ENCODE assay signal across 30 cellular contexts in genomic region chr1:235682216-235682615, GRCh38. TPM values are rescaled to one million over a fixed set of nuclear protein-coding genes. Genes with fewer than 3 reads are reported as not detected.
"Had no signal": no experiment of that assay in that cellular context is flagged by ENCODE, and none has a peak within 500 bp of the region (broad histone marks: within the 10 kb centered on the region; RNA-seq: fewer than 3 reads in every experiment).

No MANE protein-coding gene starts in this region.

- DNase-seq: activated CD4-positive, alpha-beta memory T cell treated with anti-CD3 and anti-CD28 coated beads, Interleukin-2, amount 10 ng/mL, durations not matched to agents 7 days and 5 days; activated CD4-positive, alpha-beta T cell treated with anti-CD3 and anti-CD28 coated beads for 1 hour; activated CD4-positive, alpha-beta T cell treated with anti-CD3 and anti-CD28 coated beads for 4 hours; activated CD4-positive, alpha-beta T cell treated with anti-CD3 and anti-CD28 coated beads, Interleukin-2, amount 10 ng/mL, durations not matched to agents 7 days and 5 days; activated CD4-positive, alpha-beta T cell treated with anti-CD3 and anti-CD28 coated beads, Interleukin-2, amount 50 U/mL, for 4 hours; activated CD8-positive, alpha-beta memory T cell treated with anti-CD3 and anti-CD28 coated beads, Interleukin-2, amount 50 U/mL, for 48 hours; activated gamma-delta T cell; activated naive CD4-positive, alpha-beta T cell; activated naive CD4-positive, alpha-beta T cell treated with anti-CD3 and anti-CD28 coated beads, Interleukin-2, amount 10 ng/mL, durations not matched to agents 7 days and 5 days; activated naive CD8-positive, alpha-beta T cell treated with anti-CD3 and anti-CD28 coated beads, Interleukin-2, amount 10 ng/mL, durations not matched to agents 7 days and 5 days; activated T-cell treated with anti-CD3 and anti-CD28 coated beads for 4 hours; activated T-cell treated with anti-CD3 and anti-CD28 coated beads, Interleukin-2, amount 50 U/mL, for 24 hours; activated T-cell treated with anti-CD3 and anti-CD28 coated beads, Interleukin-2, amount 50 U/mL, for 72 hours; amniotic stem cell; anterior cingulate cortex; brain microvascular endothelial cell; dorsolateral prefrontal cortex; effector memory CD4-positive, alpha-beta T cell; erythroblast; foreskin keratinocyte; gastrocnemius medialis; glutamatergic neuron; heart left ventricle; T-helper 2 cell had no signal

- H3K27ac ChIP-seq: brain microvascular endothelial cell, coronary artery, dorsolateral prefrontal cortex, esophagus muscularis mucosa, foreskin keratinocyte, gastrocnemius medialis, heart left ventricle had no signal

- H3K27me3 ChIP-seq: brain microvascular endothelial cell, dorsolateral prefrontal cortex, esophagus muscularis mucosa, foreskin keratinocyte, gastrocnemius medialis, heart left ventricle had no signal

- H3K27me3 Mint-ChIP-seq: activated CD4-positive, alpha-beta memory T cell treated with anti-CD3 and anti-CD28 coated beads, Interleukin-2, amount 10 ng/mL, durations not matched to agents 7 days and 5 days; activated CD4-positive, alpha-beta T cell treated with anti-CD3 and anti-CD28 coated beads, Interleukin-2, amount 10 ng/mL, durations not matched to agents 7 days and 5 days; activated naive CD4-positive, alpha-beta T cell treated with anti-CD3 and anti-CD28 coated beads, Interleukin-2, amount 10 ng/mL, durations not matched to agents 7 days and 5 days; activated naive CD8-positive, alpha-beta T cell treated with anti-CD3 and anti-CD28 coated beads, Interleukin-2, amount 10 ng/mL, durations not matched to agents 7 days and 5 days; activated T-cell treated with anti-CD3 and anti-CD28 coated beads, Interleukin-2, amount 50 U/mL, for 24 hours; central memory CD8-positive, alpha-beta T cell; dendritic cell treated with granulocyte-macrophage colony-stimulating factor and Interleukin-4, amounts not matched to agents 40 ng/mL and 50 ng/mL, for 4 days had no signal

- H3K27ac Mint-ChIP-seq: activated CD4-positive, alpha-beta memory T cell treated with anti-CD3 and anti-CD28 coated beads, Interleukin-2, amount 10 ng/mL, durations not matched to agents 7 days and 5 days; activated CD4-positive, alpha-beta T cell treated with anti-CD3 and anti-CD28 coated beads, Interleukin-2, amount 10 ng/mL, durations not matched to agents 7 days and 5 days; activated naive CD4-positive, alpha-beta T cell treated with anti-CD3 and anti-CD28 coated beads, Interleukin-2, amount 10 ng/mL, durations not matched to agents 7 days and 5 days; activated naive CD8-positive, alpha-beta T cell treated with anti-CD3 and anti-CD28 coated beads, Interleukin-2, amount 10 ng/mL, durations not matched to agents 7 days and 5 days; activated T-cell treated with anti-CD3 and anti-CD28 coated beads, Interleukin-2, amount 50 U/mL, for 24 hours; activated T-cell treated with anti-CD3 and anti-CD28 coated beads, Interleukin-2, amount 50 U/mL, for 72 hours; dendritic cell treated with granulocyte-macrophage colony-stimulating factor and Interleukin-4, amounts not matched to agents 40 ng/mL and 50 ng/mL, for 4 days had no signal

- H3K4me3 ChIP-seq: coronary artery, dorsolateral prefrontal cortex, esophagus muscularis mucosa, gastrocnemius medialis, heart left ventricle had no signal

- H3K4me1 ChIP-seq: esophagus muscularis mucosa, foreskin keratinocyte, gastrocnemius medialis, heart left ventricle had no signal

- H3K9me3 ChIP-seq: esophagus muscularis mucosa, gastrocnemius medialis, heart left ventricle had no signal

- ATAC-seq: activated naive CD4-positive, alpha-beta T cell treated with anti-CD3 and anti-CD28 coated beads, Interleukin-2, amount 50 U/mL, for 72 hours; activated T-cell treated with anti-CD3 and anti-CD28 coated beads, Interleukin-2, amount 50 U/mL, for 72 hours; foreskin keratinocyte; gastrocnemius medialis; heart left ventricle had no signal

- H3K4me1 Mint-ChIP-seq: activated CD4-positive, alpha-beta memory T cell treated with anti-CD3 and anti-CD28 coated beads, Interleukin-2, amount 10 ng/mL, durations not matched to agents 7 days and 5 days; activated CD4-positive, alpha-beta T cell treated with anti-CD3 and anti-CD28 coated beads, Interleukin-2, amount 10 ng/mL, durations not matched to agents 7 days and 5 days; activated naive CD4-positive, alpha-beta T cell treated with anti-CD3 and anti-CD28 coated beads, Interleukin-2, amount 10 ng/mL, durations not matched to agents 7 days and 5 days; central memory CD8-positive, alpha-beta T cell had no signal

- H3K4me3 Mint-ChIP-seq: activated CD4-positive, alpha-beta memory T cell treated with anti-CD3 and anti-CD28 coated beads, Interleukin-2, amount 10 ng/mL, durations not matched to agents 7 days and 5 days; activated CD4-positive, alpha-beta T cell treated with anti-CD3 and anti-CD28 coated beads, Interleukin-2, amount 10 ng/mL, durations not matched to agents 7 days and 5 days; activated naive CD4-positive, alpha-beta T cell treated with anti-CD3 and anti-CD28 coated beads, Interleukin-2, amount 10 ng/mL, durations not matched to agents 7 days and 5 days; activated naive CD8-positive, alpha-beta T cell treated with anti-CD3 and anti-CD28 coated beads, Interleukin-2, amount 10 ng/mL, durations not matched to agents 7 days and 5 days; activated T-cell treated with anti-CD3 and anti-CD28 coated beads, Interleukin-2, amount 50 U/mL, for 24 hours; activated T-cell treated with anti-CD3 and anti-CD28 coated beads, Interleukin-2, amount 50 U/mL, for 72 hours; central memory CD8-positive, alpha-beta T cell; dendritic cell treated with granulocyte-macrophage colony-stimulating factor and Interleukin-4, amounts not matched to agents 40 ng/mL and 50 ng/mL, for 4 days had no signal

- H3K9me3 Mint-ChIP-seq: activated CD4-positive, alpha-beta memory T cell treated with anti-CD3 and anti-CD28 coated beads, Interleukin-2, amount 10 ng/mL, durations not matched to agents 7 days and 5 days; activated CD4-positive, alpha-beta T cell treated with anti-CD3 and anti-CD28 coated beads, Interleukin-2, amount 10 ng/mL, durations not matched to agents 7 days and 5 days; activated naive CD4-positive, alpha-beta T cell treated with anti-CD3 and anti-CD28 coated beads, Interleukin-2, amount 10 ng/mL, durations not matched to agents 7 days and 5 days; activated naive CD8-positive, alpha-beta T cell treated with anti-CD3 and anti-CD28 coated beads, Interleukin-2, amount 10 ng/mL, durations not matched to agents 7 days and 5 days; activated T-cell treated with anti-CD3 and anti-CD28 coated beads, Interleukin-2, amount 50 U/mL, for 24 hours; activated T-cell treated with anti-CD3 and anti-CD28 coated beads, Interleukin-2, amount 50 U/mL, for 72 hours; central memory CD8-positive, alpha-beta T cell; dendritic cell treated with granulocyte-macrophage colony-stimulating factor and Interleukin-4, amounts not matched to agents 40 ng/mL and 50 ng/mL, for 4 days had no signal

- H3K36me3 ChIP-seq: brain microvascular endothelial cell had no signal

RNA-seq across cellular contexts. Expression of gene GNG4, which starts 32.6 kb away (rescaled TPM):
- total RNA-seq: activated naive CD8-positive, alpha-beta T cell treated with anti-CD3 and anti-CD28 coated beads, Interleukin-2, amount 10 ng/mL, durations not matched to agents 7 days and 5 days; bronchial epithelial cell; gastrocnemius medialis had no signal
- polyA plus RNA-seq: heart left ventricle had no signal
